Comparison of ENCODE assay signal across 1 cellular context in the genomic region with DNA sequence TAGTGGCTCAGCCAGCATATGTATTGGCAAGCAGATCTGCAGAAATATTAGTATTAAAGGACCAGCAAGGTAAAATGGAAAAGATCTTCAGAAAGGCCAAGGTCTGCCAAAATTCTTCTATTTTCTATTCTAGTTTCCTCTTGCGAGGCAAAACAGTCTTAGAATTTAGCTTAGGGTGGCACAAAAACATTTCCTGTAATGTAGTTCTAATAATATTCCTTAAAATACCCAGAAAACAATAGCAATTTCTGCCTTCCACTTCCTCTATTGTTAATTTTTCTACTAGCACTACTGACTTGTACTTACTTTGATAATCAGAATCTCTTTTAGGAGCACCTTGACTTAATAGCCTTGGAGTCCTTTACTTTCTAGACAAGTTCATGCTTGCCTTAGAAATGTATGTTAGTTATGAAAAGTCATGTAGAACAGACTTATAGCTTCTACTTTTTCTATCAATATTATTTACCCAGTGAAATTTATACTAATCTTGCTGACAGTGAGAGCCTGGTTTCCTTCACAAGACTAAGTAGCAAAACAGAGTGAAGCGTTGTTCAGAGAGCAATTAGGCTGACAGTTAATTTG.
TF ChIP-seq lines count a peak whose summit lies in the region.

No MANE protein-coding gene starts in this region.

TF ChIP-seq in GM23338, 12 proteins besides CTCF, POLR2A, EP300 and RAD21 (continued from another document):
- TF ChIP-seq, protein P1, sequence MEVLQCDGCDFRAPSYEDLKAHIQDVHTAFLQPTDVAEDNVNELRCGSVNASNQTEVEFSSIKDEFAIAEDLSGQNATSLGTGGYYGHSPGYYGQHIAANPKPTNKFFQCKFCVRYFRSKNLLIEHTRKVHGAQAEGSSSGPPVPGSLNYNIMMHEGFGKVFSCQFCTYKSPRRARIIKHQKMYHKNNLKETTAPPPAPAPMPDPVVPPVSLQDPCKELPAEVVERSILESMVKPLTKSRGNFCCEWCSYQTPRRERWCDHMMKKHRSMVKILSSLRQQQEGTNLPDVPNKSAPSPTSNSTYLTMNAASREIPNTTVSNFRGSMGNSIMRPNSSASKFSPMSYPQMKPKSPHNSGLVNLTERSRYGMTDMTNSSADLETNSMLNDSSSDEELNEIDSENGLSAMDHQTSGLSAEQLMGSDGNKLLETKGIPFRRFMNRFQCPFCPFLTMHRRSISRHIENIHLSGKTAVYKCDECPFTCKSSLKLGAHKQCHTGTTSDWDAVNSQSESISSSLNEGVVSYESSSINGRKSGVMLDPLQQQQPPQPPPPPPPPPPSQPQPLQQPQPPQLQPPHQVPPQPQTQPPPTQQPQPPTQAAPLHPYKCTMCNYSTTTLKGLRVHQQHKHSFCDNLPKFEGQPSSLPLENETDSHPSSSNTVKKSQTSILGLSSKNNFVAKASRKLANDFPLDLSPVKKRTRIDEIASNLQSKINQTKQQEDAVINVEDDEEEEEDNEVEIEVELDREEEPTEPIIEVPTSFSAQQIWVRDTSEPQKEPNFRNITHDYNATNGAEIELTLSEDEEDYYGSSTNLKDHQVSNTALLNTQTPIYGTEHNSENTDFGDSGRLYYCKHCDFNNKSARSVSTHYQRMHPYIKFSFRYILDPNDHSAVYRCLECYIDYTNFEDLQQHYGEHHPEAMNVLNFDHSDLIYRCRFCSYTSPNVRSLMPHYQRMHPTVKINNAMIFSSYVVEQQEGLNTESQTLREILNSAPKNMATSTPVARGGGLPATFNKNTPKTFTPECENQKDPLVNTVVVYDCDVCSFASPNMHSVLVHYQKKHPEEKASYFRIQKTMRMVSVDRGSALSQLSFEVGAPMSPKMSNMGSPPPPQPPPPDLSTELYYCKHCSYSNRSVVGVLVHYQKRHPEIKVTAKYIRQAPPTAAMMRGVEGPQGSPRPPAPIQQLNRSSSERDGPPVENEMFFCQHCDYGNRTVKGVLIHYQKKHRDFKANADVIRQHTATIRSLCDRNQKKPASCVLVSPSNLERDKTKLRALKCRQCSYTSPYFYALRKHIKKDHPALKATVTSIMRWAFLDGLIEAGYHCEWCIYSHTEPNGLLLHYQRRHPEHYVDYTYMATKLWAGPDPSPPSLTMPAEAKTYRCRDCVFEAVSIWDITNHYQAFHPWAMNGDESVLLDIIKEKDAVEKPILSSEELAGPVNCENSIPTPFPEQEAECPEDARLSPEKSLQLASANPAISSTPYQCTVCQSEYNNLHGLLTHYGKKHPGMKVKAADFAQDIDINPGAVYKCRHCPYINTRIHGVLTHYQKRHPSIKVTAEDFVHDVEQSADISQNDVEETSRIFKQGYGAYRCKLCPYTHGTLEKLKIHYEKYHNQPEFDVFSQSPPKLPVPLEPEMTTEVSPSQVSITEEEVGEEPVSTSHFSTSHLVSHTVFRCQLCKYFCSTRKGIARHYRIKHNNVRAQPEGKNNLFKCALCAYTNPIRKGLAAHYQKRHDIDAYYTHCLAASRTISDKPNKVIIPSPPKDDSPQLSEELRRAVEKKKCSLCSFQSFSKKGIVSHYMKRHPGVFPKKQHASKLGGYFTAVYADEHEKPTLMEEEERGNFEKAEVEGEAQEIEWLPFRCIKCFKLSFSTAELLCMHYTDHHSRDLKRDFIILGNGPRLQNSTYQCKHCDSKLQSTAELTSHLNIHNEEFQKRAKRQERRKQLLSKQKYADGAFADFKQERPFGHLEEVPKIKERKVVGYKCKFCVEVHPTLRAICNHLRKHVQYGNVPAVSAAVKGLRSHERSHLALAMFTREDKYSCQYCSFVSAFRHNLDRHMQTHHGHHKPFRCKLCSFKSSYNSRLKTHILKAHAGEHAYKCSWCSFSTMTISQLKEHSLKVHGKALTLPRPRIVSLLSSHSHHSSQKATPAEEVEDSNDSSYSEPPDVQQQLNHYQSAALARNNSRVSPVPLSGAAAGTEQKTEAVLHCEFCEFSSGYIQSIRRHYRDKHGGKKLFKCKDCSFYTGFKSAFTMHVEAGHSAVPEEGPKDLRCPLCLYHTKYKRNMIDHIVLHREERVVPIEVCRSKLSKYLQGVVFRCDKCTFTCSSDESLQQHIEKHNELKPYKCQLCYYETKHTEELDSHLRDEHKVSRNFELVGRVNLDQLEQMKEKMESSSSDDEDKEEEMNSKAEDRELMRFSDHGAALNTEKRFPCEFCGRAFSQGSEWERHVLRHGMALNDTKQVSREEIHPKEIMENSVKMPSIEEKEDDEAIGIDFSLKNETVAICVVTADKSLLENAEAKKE (CRISPR knock-in tag; IDR thresholded peaks at IDR 0.05), result no peak
- TF ChIP-seq POLR2AphosphoS5 (IDR thresholded peaks at IDR 0.05; ENCODE audit: low read depth) (no peak), NANOG (IDR thresholded peaks at IDR 0.05; ENCODE audit: borderline replicate concordance) (no peak), STAT1 (IDR thresholded peaks at IDR 0.05; ENCODE audit: unreplicated experiment) (no peak), ZNF114 (CRISPR knock-in tag; IDR thresholded peaks at IDR 0.05) (no peak), JUNB (IDR thresholded peaks at IDR 0.05; ENCODE audit: unreplicated experiment) (no peak), EZH2 (IDR thresholded peaks at IDR 0.05; ENCODE audit: low read depth, unreplicated experiment) (no peak), CREB1 (CRISPR knock-in tag; IDR thresholded peaks at IDR 0.05; ENCODE audit: low read depth) (no peak)
- TF ChIP-seq, protein P2, sequence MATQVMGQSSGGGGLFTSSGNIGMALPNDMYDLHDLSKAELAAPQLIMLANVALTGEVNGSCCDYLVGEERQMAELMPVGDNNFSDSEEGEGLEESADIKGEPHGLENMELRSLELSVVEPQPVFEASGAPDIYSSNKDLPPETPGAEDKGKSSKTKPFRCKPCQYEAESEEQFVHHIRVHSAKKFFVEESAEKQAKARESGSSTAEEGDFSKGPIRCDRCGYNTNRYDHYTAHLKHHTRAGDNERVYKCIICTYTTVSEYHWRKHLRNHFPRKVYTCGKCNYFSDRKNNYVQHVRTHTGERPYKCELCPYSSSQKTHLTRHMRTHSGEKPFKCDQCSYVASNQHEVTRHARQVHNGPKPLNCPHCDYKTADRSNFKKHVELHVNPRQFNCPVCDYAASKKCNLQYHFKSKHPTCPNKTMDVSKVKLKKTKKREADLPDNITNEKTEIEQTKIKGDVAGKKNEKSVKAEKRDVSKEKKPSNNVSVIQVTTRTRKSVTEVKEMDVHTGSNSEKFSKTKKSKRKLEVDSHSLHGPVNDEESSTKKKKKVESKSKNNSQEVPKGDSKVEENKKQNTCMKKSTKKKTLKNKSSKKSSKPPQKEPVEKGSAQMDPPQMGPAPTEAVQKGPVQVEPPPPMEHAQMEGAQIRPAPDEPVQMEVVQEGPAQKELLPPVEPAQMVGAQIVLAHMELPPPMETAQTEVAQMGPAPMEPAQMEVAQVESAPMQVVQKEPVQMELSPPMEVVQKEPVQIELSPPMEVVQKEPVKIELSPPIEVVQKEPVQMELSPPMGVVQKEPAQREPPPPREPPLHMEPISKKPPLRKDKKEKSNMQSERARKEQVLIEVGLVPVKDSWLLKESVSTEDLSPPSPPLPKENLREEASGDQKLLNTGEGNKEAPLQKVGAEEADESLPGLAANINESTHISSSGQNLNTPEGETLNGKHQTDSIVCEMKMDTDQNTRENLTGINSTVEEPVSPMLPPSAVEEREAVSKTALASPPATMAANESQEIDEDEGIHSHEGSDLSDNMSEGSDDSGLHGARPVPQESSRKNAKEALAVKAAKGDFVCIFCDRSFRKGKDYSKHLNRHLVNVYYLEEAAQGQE (IDR thresholded peaks at IDR 0.05; ENCODE audit: unreplicated experiment), result no peak
